In genomic region chr3:196177567-196177966, GRCh38 we compare ENCODE assay signal across 29 cellular contexts. TPM values are rescaled to one million over a fixed set of nuclear protein-coding genes. Genes with fewer than 3 reads are reported as not detected.
A peak's percentile ranks its signal among the peaks of the same experiment; 100 is the strongest.
DNase-seq lines count a peak whose midpoint lies in the region; ATAC-seq, FAIRE-seq and TF ChIP-seq lines count a peak whose summit lies in the region.
"Had no signal": no experiment of that assay in that cellular context is flagged by ENCODE, and none has a peak within 500 bp of the region (broad histone marks: within the 10 kb centered on the region; RNA-seq: fewer than 3 reads in every experiment).

No MANE protein-coding gene starts in this region.

- WGBS in K562 (ENCODE audit: insufficient coverage, low coverage, missing lambda C conversion rate), result 40% methylated on average over 16 of the region's 16 CpGs
- WGBS in right lobe of liver (ENCODE audit: insufficient coverage, low coverage, low lambda C conversion rate, missing lambda C conversion rate), result 44% methylated on average over 11 of the region's 16 CpGs

- peak; percentile 65 for FAIRE-seq in K562 (lab: Jason Lieb, UNC)
- no peak for FAIRE-seq in H54 (lab: Jason Lieb, UNC)
- FAIRE-seq: endothelial cell of umbilical vein had no signal

- H3K9me3 Mint-ChIP-seq in T-helper 2 cell treated with Interferon-gamma antibody and Interleukin-4, amounts not matched to agents 5 μg/mL and 100 μg/mL, for 36 hours, result no peaks in the 10 kb centered on the region
- no peaks in the 10 kb centered on the region for H3K9me3 Mint-ChIP-seq in CD4-positive, alpha-beta memory T cell

- no peaks in the 10 kb centered on the region for H4K20me1 ChIP-seq in K562 (replicated peaks; ENCODE audit: control insufficient read depth, insufficient read depth, low read length)

- CTCF ChIA-PET in CD4-positive, alpha-beta memory T cell (lab: Charles Lee; ENCODE audit: partially characterized antibody), result no interaction called here
- CTCF ChIA-PET in K562 (lab: Yijun Ruan, JAX; ENCODE audit: low intra/inter-chr PET ratio), result no interaction called here

- H3K9me1 ChIP-seq in K562 (ENCODE audit: control insufficient read depth, insufficient read depth, low read length), result no peaks in the 10 kb centered on the region

- peaks cover 4% of the 10 kb centered on the region for H3K36me3 Mint-ChIP-seq in T-helper 2 cell treated with Interferon-gamma antibody and Interleukin-4, amounts not matched to agents 5 μg/mL and 100 μg/mL, for 36 hours (ENCODE audit: low read depth)
- no peaks in the 10 kb centered on the region for H3K36me3 Mint-ChIP-seq in CD4-positive, alpha-beta memory T cell

- no TSS peak for BruUV-seq in K562 (replicated peaks; lab: Mats Ljungman, UMichigan)

- no peak overlapping the region for H3K27ac ChIP-seq in CD4-positive, alpha-beta memory T cell (ENCODE audit: low read depth, low read length)
- H3K27ac ChIP-seq in K562 (ENCODE audit: extremely low read depth, low read depth, low read length), result peak overlapping the region; percentile 30; the same call in 2 of the 3 replicates
- peak overlapping the region in 1 of 3 donors; percentile 68 for H3K27ac ChIP-seq in right lobe of liver
- H3K27ac ChIP-seq: psoas muscle had no signal

- TF ChIP-seq RAD21 in K562 (CRISPR knock-in tag; conservative IDR thresholded peaks at IDR 0.05 in 1 of 2, IDR thresholded peaks at IDR 0.05 in 1 of 2), result no peak

- no peaks in the 10 kb centered on the region for H3K27me3 Mint-ChIP-seq in T-helper 2 cell treated with Interferon-gamma antibody and Interleukin-4, amounts not matched to agents 5 μg/mL and 100 μg/mL, for 36 hours (ENCODE audit: low read depth)
- no peaks in the 10 kb centered on the region for H3K27me3 Mint-ChIP-seq in CD4-positive, alpha-beta memory T cell

- peaks cover 49% of the 10 kb centered on the region for H3K4me1 ChIP-seq in CD4-positive, alpha-beta memory T cell (ENCODE audit: insufficient read depth, low read length)
- H3K4me1 ChIP-seq in K562 (replicated peaks in 1 of 2; ENCODE audit: control insufficient read depth in 2 of 2, insufficient read depth in 2 of 2, low read length in 2 of 2) (peaks cover 47 to 59% of the 10 kb centered on the region in 2 experiments), right lobe of liver (peaks cover 0 to 14% (median 0%) of the 10 kb centered on the region in 4 donors)

- peak overlapping the region in 1 of 2 experiments; percentile 76; a peak in 1 of 4 replicates for H3K9ac ChIP-seq in K562 (ENCODE audit: insufficient read depth in 1 of 2, low read depth in 2 of 2, low read length in 2 of 2)

- no peaks in the 10 kb centered on the region for H3K36me3 ChIP-seq in CD4-positive, alpha-beta memory T cell (ENCODE audit: insufficient read depth, low read length)
- H3K36me3 ChIP-seq in K562 (ENCODE audit: control insufficient read depth, insufficient read depth, low read length), result no peaks in the 10 kb centered on the region
- no peaks in the 10 kb centered on the region for H3K36me3 ChIP-seq in right lobe of liver

- intact Hi-C loops in CD4-positive, alpha-beta memory T cell (cut with micrococcal nuclease), result no loop called here
- intact Hi-C loops in K562 (cut with micrococcal nuclease), result no loop called here
- intact Hi-C loops in right lobe of liver (cut with DNase I), result no loop called here

- peak overlapping the region; percentile 67 for H2AFZ ChIP-seq in K562 (ENCODE audit: low read depth, low read length)

- TF ChIP-seq EP300 in K562 (IDR thresholded peaks at IDR 0.05; ENCODE audit: low read length), result no peak

- POLR2A ChIA-PET in CD4-positive, alpha-beta memory T cell (lab: Charles Lee; ENCODE audit: partially characterized antibody), result interaction anchor here (1.0 kb wide), 1 partner anchor 95 kb away, joined by 3 read pairs; no protein-coding TSS in a partner anchor
- POLR2A ChIA-PET in K562 (lab: Yijun Ruan, JAX), result no interaction called here

- H3K27ac Mint-ChIP-seq in T-helper 2 cell treated with Interferon-gamma antibody and Interleukin-4, amounts not matched to agents 5 μg/mL and 100 μg/mL, for 36 hours, result peak overlapping the region; percentile 91
- peak overlapping the region; percentile 64 to 91 (median 86) for H3K27ac Mint-ChIP-seq in CD4-positive, alpha-beta memory T cell

- no peak for TF ChIP-seq CTCF in K562 (IDR thresholded peaks at IDR 0.05 in 2 of 3, conservative IDR thresholded peaks at IDR 0.05 in 1 of 3; ENCODE audit: insufficient read depth in 2 of 3, low read depth in 1 of 3, low read length in 3 of 3)
- TF ChIP-seq CTCF in right lobe of liver (IDR thresholded peaks at IDR 0.05), result no peak

- TF ChIP-seq POLR2A in K562 (conservative IDR thresholded peaks at IDR 0.05), result no peak
- no peak for TF ChIP-seq POLR2A in right lobe of liver (IDR thresholded peaks at IDR 0.05)
- TF ChIP-seq POLR2A in H54 (IDR thresholded peaks at IDR 0.05; ENCODE audit: low read depth, low read length), result no peak

- peaks cover 39% of the 10 kb centered on the region for H3K4me1 Mint-ChIP-seq in T-helper 2 cell treated with Interferon-gamma antibody and Interleukin-4, amounts not matched to agents 5 μg/mL and 100 μg/mL, for 36 hours (ENCODE audit: low read depth)
- H3K4me1 Mint-ChIP-seq in CD4-positive, alpha-beta memory T cell, result peaks cover 25 to 47% (median 37%) of the 10 kb centered on the region in 4 donors

- no peak for DNase-seq in T-helper 2 cell treated with Interferon-gamma antibody and Interleukin-4, amounts not matched to agents 5 μg/mL and 100 μg/mL, for 36 hours (ENCODE audit: low spot score)
- DNase-seq in T-helper 2 cell (no peak), K562 (ENCODE audit: extremely low read depth in 1 of 4, low spot score in 3 of 4) (peak in 3 of 4 experiments; percentile 33 to 64 (median 48)), right lobe of liver (peak in 1 of 3 donors; percentile 31), KG1 (lab: John Stamatoyannopoulos, UW) (no peak), H54 (ENCODE audit: insufficient read length, low spot score) (no peak)
- no peak for DNase-seq in CD4-positive, alpha-beta memory T cell
- DNase-seq: 8988T; activated naive CD4-positive, alpha-beta T cell treated with Interleukin-2 at 50 U/mL for 16 hours; anterior cingulate cortex; DMS79; GF-D8; Karpas-422; MV-4-11; NCI-H1694; NCI-H2171 treated with DMSO at 0.1 percent for 48 hours; NCI-H524 treated with DMSO at 0.1 percent for 48 hours; NK-92 treated with Interleukin-12 subunit alpha and Interleukin-12 subunit beta, amount 100 ng/mL, for 24 hours; nucleus accumbens; stimulated activated CD4-positive, alpha-beta T cell treated with anti-CD3 and anti-CD28 coated beads, Interleukin-1b, Interleukin-23, amount 100 ng/mL, for 48 hours had no signal

- in situ Hi-C loops in K562 (cut with MboI), result no loop called here

- no peaks in the 10 kb centered on the region for H3K79me2 ChIP-seq in K562 (ENCODE audit: control insufficient read depth, insufficient read depth, low read length)

- peak overlapping the region; percentile 49; the same call in 1 of the 2 replicates for H3K4me2 ChIP-seq in K562 (ENCODE audit: insufficient read depth, low read length)

- H3K9me3 ChIP-seq in CD4-positive, alpha-beta memory T cell (ENCODE audit: control insufficient read depth in 1 of 2, low read length in 2 of 2), result no peaks in the 10 kb centered on the region
- no peaks in the 10 kb centered on the region for H3K9me3 ChIP-seq in K562 (replicated peaks; ENCODE audit: control insufficient read depth, insufficient read depth, low read depth, low read length)
- no peaks in the 10 kb centered on the region for H3K9me3 ChIP-seq in right lobe of liver
- H3K9me3 ChIP-seq: psoas muscle had no signal

- no peak overlapping the region for H3K4me3 Mint-ChIP-seq in T-helper 2 cell treated with Interferon-gamma antibody and Interleukin-4, amounts not matched to agents 5 μg/mL and 100 μg/mL, for 36 hours
- H3K4me3 Mint-ChIP-seq in CD4-positive, alpha-beta memory T cell, result peak overlapping the region in 4 of 8 donors; percentile 42 to 73 (median 56)

- H3K4me3 ChIP-seq in CD4-positive, alpha-beta memory T cell (ENCODE audit: low read length in 2 of 2), result no peak overlapping the region
- H3K4me3 ChIP-seq in K562 (no peak overlapping the region), right lobe of liver (no peak overlapping the region)
- H3K4me3 ChIP-seq: psoas muscle had no signal

- no peaks in the 10 kb centered on the region for H3K27me3 ChIP-seq in CD4-positive, alpha-beta memory T cell (ENCODE audit: insufficient read depth, low read length)
- H3K27me3 ChIP-seq in K562 (ENCODE audit: control insufficient read depth in 2 of 2, insufficient read depth in 2 of 2, low read length in 2 of 2) (no peaks in the 10 kb centered on the region), right lobe of liver (no peaks in the 10 kb centered on the region)

- ATAC-seq in K562 (peak; percentile 13), right lobe of liver (peak; percentile 62 to 76 (median 69)), GM19467 (IDR thresholded peaks at IDR 0.05; ENCODE audit: unreplicated experiment) (no peak)
- ATAC-seq: psoas muscle had no signal

RNA-seq across cellular contexts. Expression of gene ZDHHC19, which starts 33.6 kb away (rescaled TPM):
- total RNA-seq in CD4-positive, alpha-beta memory T cell, result not detected
- not detected for polyA plus RNA-seq in CD4-positive, alpha-beta memory T cell
- total RNA-seq in K562 (2011; cell fraction: chromatin; rRNA removed; ENCODE audit: low replicate concordance), result 2.7 and 8.2 TPM in 2 replicates
- 2.1 and 2.3 TPM in 2 replicates for total RNA-seq in K562 (2011; cell fraction: nucleolus; rRNA removed)
- total RNA-seq in K562 (2011; cell fraction: nucleoplasm; rRNA removed), result 3.0 and 4.6 TPM in 2 replicates
- total RNA-seq in K562 (2014; rRNA removed), result 3.4 and 3.5 TPM in 2 replicates
- 0.67 and 0.98 TPM in 2 replicates for total RNA-seq in K562 (2014; rRNA removed; fragmentation: Illumina TruSeq; extraction: Trizol)
- total RNA-seq in K562 (2015; rRNA removed; fragmentation: Illumina TruSeq; extraction: Trizol), result 0.94 and 1.7 TPM in 2 replicates
- 5.5 and 6.1 TPM in 2 replicates for total RNA-seq in K562 (2021)
- 0.78 and 1.2 TPM in 2 replicates for polyA plus RNA-seq in K562 (2011; rRNA removed)
- 0.77 and 3.4 TPM in 2 replicates for polyA plus RNA-seq in K562 (2011; cell fraction: cytosol; rRNA removed)
- polyA plus RNA-seq in K562 (2011; cell fraction: nucleus; rRNA removed), result 2.9 and 3.2 TPM in 2 replicates
- 3.2 and 5.2 TPM in 2 replicates for polyA plus RNA-seq in K562 (2012)
- polyA plus RNA-seq in K562 (2014; fragmentation: Illumina TruSeq; extraction: Trizol), result 0.40 and 3.5 TPM in 2 replicates
- polyA plus RNA-seq in K562 (2014; fragmentation: Nextera tagmentation; extraction: Ambion mirVana), result 1 to 10 TPM; 2.0 to 2.7 TPM
- polyA plus RNA-seq in K562 (2014; rRNA removed), result 1.1 and 5.5 TPM in 2 replicates
- 3.3 TPM in 1 of 2 replicates, not detected in the other for polyA minus RNA-seq in K562 (2011; rRNA and poly(A)+ RNA removed)
- 1.6 TPM in 1 of 2 replicates, not detected in the other for polyA minus RNA-seq in K562 (2011; cell fraction: cytosol; rRNA and poly(A)+ RNA removed)
- polyA minus RNA-seq in K562 (2011; cell fraction: nucleus; rRNA and poly(A)+ RNA removed), result 1.1 TPM in 1 of 2 replicates, not detected in the other
- 1 to 10 TPM in 3 of 6 experiments, under 1 TPM in 3; 0.18 to 5.8 (median 0.80) TPM for total RNA-seq in right lobe of liver
- total RNA-seq: dermis microvascular lymphatic vessel endothelial cell; endothelial cell of umbilical vein; HT1080; kidney epithelial cell; myocyte; T-helper 1 cell treated with Interleukin-12 subunit alpha and Interleukin-12 subunit beta and Interleukin-4 antibody, amounts not matched to agents 30 ng/mL and 1 ng/mL, for 36 hours; ureter had no signal
- polyA plus RNA-seq: endothelial cell of umbilical vein had no signal

RNA-seq across cellular contexts. Expression of gene SLC51A, which starts 38.8 kb away (rescaled TPM):
- total RNA-seq in CD4-positive, alpha-beta memory T cell, result not detected
- polyA plus RNA-seq in CD4-positive, alpha-beta memory T cell, result 1 to 10 TPM in 1 of 2 donors, not detected in 1; 2.7 TPM
- 0.62 TPM in 1 of 2 replicates, not detected in the other for total RNA-seq in K562 (2011; cell fraction: chromatin; rRNA removed; ENCODE audit: low replicate concordance)
- not detected in 2 replicates for total RNA-seq in K562 (2011; cell fraction: nucleolus; rRNA removed)
- total RNA-seq in K562 (2011; cell fraction: nucleoplasm; rRNA removed), result not detected in 2 replicates
- total RNA-seq in K562 (2014; rRNA removed) (not detected in 2 replicates), K562 (2014; rRNA removed; fragmentation: Illumina TruSeq; extraction: Trizol) (not detected in 2 replicates), K562 (2015; rRNA removed; fragmentation: Illumina TruSeq; extraction: Trizol) (not detected in 2 replicates), K562 (2021) (not detected in 2 replicates), right lobe of liver (100 to 1,000 TPM in 2 of 6 experiments, 10 to 100 TPM in 4; 23.1 to 129 (median 64.0) TPM)
- polyA plus RNA-seq in K562 (2011; rRNA removed) (not detected in 2 replicates), K562 (2014; fragmentation: Illumina TruSeq; extraction: Trizol) (not detected in 2 replicates), K562 (2014; fragmentation: Nextera tagmentation; extraction: Ambion mirVana) (under 1 TPM; 0.35 to 0.38 TPM), K562 (2014; rRNA removed) (not detected in 2 replicates)
- polyA plus RNA-seq in K562 (2011; cell fraction: cytosol; rRNA removed), result not detected in 2 replicates
- not detected in 2 replicates for polyA plus RNA-seq in K562 (2011; cell fraction: nucleus; rRNA removed)
- 1.1 and 1.4 TPM in 2 replicates for polyA plus RNA-seq in K562 (2012)
- polyA minus RNA-seq in K562 (2011; rRNA and poly(A)+ RNA removed), result not detected in 2 replicates
- polyA minus RNA-seq in K562 (2011; cell fraction: cytosol; rRNA and poly(A)+ RNA removed), result not detected in 2 replicates
- polyA minus RNA-seq in K562 (2011; cell fraction: nucleus; rRNA and poly(A)+ RNA removed), result not detected in 2 replicates
- total RNA-seq: dermis microvascular lymphatic vessel endothelial cell; endothelial cell of umbilical vein; HT1080; kidney epithelial cell; myocyte; T-helper 1 cell treated with Interleukin-12 subunit alpha and Interleukin-12 subunit beta and Interleukin-4 antibody, amounts not matched to agents 30 ng/mL and 1 ng/mL, for 36 hours; ureter had no signal
- polyA plus RNA-seq: endothelial cell of umbilical vein had no signal

Comparison
In these comparisons a context has a peak if more than half of its experiments do, and no peak if none do; other contexts are left out.
1. DNase-seq: peak in K562 (3 of 4); none in T-helper 2 cell treated with Interferon-gamma antibody and Interleukin-4, amounts not matched to agents 5 μg/mL and 100 μg/mL, for 36 hours (single experiment), T-helper 2 cell (0 of 5), CD4-positive, alpha-beta memory T cell (0 of 5), KG1 (single experiment) and H54 (single experiment).
2. RNA of gene SLC51A, which starts 38.8 kb away (total RNA-seq): 23.1 to 129 TPM in right lobe of liver; not detected in CD4-positive, alpha-beta memory T cell and 0.62 TPM in K562; every median in the first group is over 10 times any median in the second.